ENCODE assay signal across 8 cellular contexts in the genomic region with DNA sequence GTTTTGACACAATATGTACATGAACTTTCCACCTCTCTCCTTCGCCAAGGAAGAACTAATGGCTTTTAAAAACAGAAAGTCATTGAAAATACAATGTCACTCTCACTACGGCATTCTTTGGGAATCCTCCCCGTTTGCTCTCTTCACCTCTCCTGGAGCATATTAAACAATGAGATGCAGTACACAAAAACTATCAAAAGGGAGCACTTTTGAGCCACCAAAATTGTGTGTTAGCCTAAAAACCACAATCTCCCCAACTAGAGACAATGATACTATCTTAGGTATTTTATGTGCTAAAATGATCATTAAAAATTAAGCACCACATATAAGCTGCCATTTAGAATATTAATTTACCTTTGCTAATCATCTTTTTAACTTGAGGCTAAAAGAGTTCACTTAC.
A peak's percentile ranks its signal among the peaks of the same experiment; 100 is the strongest.
DNase-seq lines count a peak whose midpoint lies in the region; ATAC-seq and TF ChIP-seq lines count a peak whose summit lies in the region.
"Had no signal": no experiment of that assay in that cellular context is flagged by ENCODE, and none has a peak within 500 bp of the region (broad histone marks: within the 10 kb centered on the region; RNA-seq: fewer than 3 reads in every experiment).

No MANE protein-coding gene starts in this region.

- H3K4me3 ChIP-seq in IMR-90 (ENCODE audit: insufficient read depth, low read depth, low read length) (no peak overlapping the region), left lung (no peak overlapping the region)
- no peak overlapping the region for H3K4me3 ChIP-seq in CD8-positive, alpha-beta memory T cell (ENCODE audit: low read length)

- TF ChIP-seq RAD21 in IMR-90 (IDR thresholded peaks at IDR 0.05; ENCODE audit: low read length), result peak; percentile 76

- H3K4me3 Mint-ChIP-seq in immature natural killer cell, result no peak overlapping the region
- no peak overlapping the region for H3K4me3 Mint-ChIP-seq in CD8-positive, alpha-beta memory T cell
- H3K4me3 Mint-ChIP-seq: activated B cell treated with CpG ODN at 0.5 μM for 24 hours had no signal

- H2AK9ac ChIP-seq in IMR-90 (replicated peaks; ENCODE audit: low read depth, low read length, poor library complexity), result no peak overlapping the region

- CTCF ChIA-PET in IMR-90 (lab: Yijun Ruan, JAX), result interaction anchor here (0.6 to 2.2 kb wide), 2 partner anchors 228 to 693 kb away, joined by 3 to 10 read pairs; no protein-coding TSS in a partner anchor
- CTCF ChIA-PET in CD8-positive, alpha-beta memory T cell (lab: Charles Lee), result no interaction called here

- DNase-seq in IMR-90, result peak; percentile 43
- no peak for DNase-seq in left lung
- no peak for DNase-seq in immature natural killer cell
- DNase-seq in CD8-positive, alpha-beta memory T cell, result no peak
- DNase-seq: activated B cell treated with CpG ODN at 0.5 μM for 24 hours had no signal

- no peak overlapping the region for H3K27ac Mint-ChIP-seq in immature natural killer cell
- no peak overlapping the region for H3K27ac Mint-ChIP-seq in CD8-positive, alpha-beta memory T cell
- H3K27ac Mint-ChIP-seq: activated B cell treated with CpG ODN at 0.5 μM for 24 hours had no signal

- H3K4me1 Mint-ChIP-seq in immature natural killer cell, result no peaks in the 10 kb centered on the region
- no peaks in the 10 kb centered on the region for H3K4me1 Mint-ChIP-seq in CD8-positive, alpha-beta memory T cell
- H3K4me1 Mint-ChIP-seq: activated B cell treated with CpG ODN at 0.5 μM for 24 hours had no signal

- H3K9me3 Mint-ChIP-seq in immature natural killer cell, result peaks cover 2 to 43% (median 13%) of the 10 kb centered on the region in 6 donors
- H3K9me3 Mint-ChIP-seq in CD8-positive, alpha-beta memory T cell, result peaks cover 0 to 26% (median 12%) of the 10 kb centered on the region in 5 donors
- H3K9me3 Mint-ChIP-seq: activated B cell treated with CpG ODN at 0.5 μM for 24 hours had no signal

- dilution Hi-C loops in IMR-90 (cut with HindIII; ENCODE audit: low sequenced_read_pairs, unreplicated experiment), result no loop called here

- H3K36me3 ChIP-seq in IMR-90 (ENCODE audit: control insufficient read depth, insufficient read depth, low read length) (no peaks in the 10 kb centered on the region), left lung (no peaks in the 10 kb centered on the region)
- no peaks in the 10 kb centered on the region for H3K36me3 ChIP-seq in CD8-positive, alpha-beta memory T cell (ENCODE audit: insufficient read depth, low read length)

- H3K9ac ChIP-seq in IMR-90 (ENCODE audit: low read depth, low read length), result no peak overlapping the region

- no peak overlapping the region for H2BK15ac ChIP-seq in IMR-90 (ENCODE audit: low read depth, low read length)

- H3K27me3 ChIP-seq in IMR-90 (ENCODE audit: control insufficient read depth, insufficient read depth, low read length) (no peaks in the 10 kb centered on the region), left lung (no peaks in the 10 kb centered on the region)
- no peaks in the 10 kb centered on the region for H3K27me3 ChIP-seq in CD8-positive, alpha-beta memory T cell (ENCODE audit: insufficient read depth, low read length, poor library complexity, severe bottlenecking)

- H4K20me1 ChIP-seq in IMR-90 (ENCODE audit: insufficient read depth, low read length), result no peaks in the 10 kb centered on the region

- BruUV-seq in IMR-90 (replicated peaks; lab: Mats Ljungman, UMichigan), result no TSS peak

- no peak overlapping the region for H2BK20ac ChIP-seq in IMR-90 (ENCODE audit: low read depth, low read length)

- no peak overlapping the region for H2BK120ac ChIP-seq in IMR-90 (ENCODE audit: low read depth, low read length)

- no peak overlapping the region for H3K23ac ChIP-seq in IMR-90 (ENCODE audit: low read depth, low read length)

- no CpG with 5 or more reads among the region's 3 CpGs for WGBS in IMR-90 (ENCODE audit: extremely low coverage in 2 of 2, insufficient read length in 1 of 2), 2 experiments

- H3K9me1 ChIP-seq in IMR-90 (ENCODE audit: insufficient read depth, low read length), result no peaks in the 10 kb centered on the region

- no peak overlapping the region for H3K56ac ChIP-seq in IMR-90 (ENCODE audit: extremely low read depth, insufficient read depth, low read length)

- peak overlapping the region; percentile 55; the same call in 1 of the 2 replicates for H3K4me2 ChIP-seq in IMR-90 (ENCODE audit: low read depth, low read length)

- intact Hi-C loops in IMR-90 (cut with micrococcal nuclease), result loop anchor here (2.0 to 5.0 kb wide), 8 partner anchors 126 to 1670 kb away; no protein-coding TSS in a partner anchor
- intact Hi-C loops in left lung (cut with DNase I), result no loop called here

- no peaks in the 10 kb centered on the region for H3K9me3 ChIP-seq in IMR-90 (ENCODE audit: control insufficient read depth, insufficient read depth, low read length)
- no peaks in the 10 kb centered on the region for H3K9me3 ChIP-seq in left lung
- H3K9me3 ChIP-seq in CD8-positive, alpha-beta memory T cell (ENCODE audit: low read length), result no peaks in the 10 kb centered on the region

- H4K5ac ChIP-seq in IMR-90 (ENCODE audit: low read depth, low read length), result no peak overlapping the region

- no peak overlapping the region for H3K14ac ChIP-seq in IMR-90 (replicated peaks; ENCODE audit: low read depth, low read length)

- ATAC-seq in GM18499 (IDR thresholded peaks at IDR 0.05; ENCODE audit: insufficient read depth, unreplicated experiment) (peak; percentile 56), IMR-90 (ENCODE audit: low read depth) (peak; percentile 85), SK-N-SH treated with all-trans-retinoic acid at 6 μM for 48 hours (peak; percentile 91), left lung (peak; percentile 44), HG03439 (IDR thresholded peaks at IDR 0.05; ENCODE audit: unreplicated experiment) (no peak)

- peaks cover 0 to 3% (median 0%) of the 10 kb centered on the region in 3 donors for H3K27me3 Mint-ChIP-seq in immature natural killer cell (ENCODE audit: low read depth in 3 of 3)
- H3K27me3 Mint-ChIP-seq in CD8-positive, alpha-beta memory T cell, result no peaks in the 10 kb centered on the region
- H3K27me3 Mint-ChIP-seq: activated B cell treated with CpG ODN at 0.5 μM for 24 hours had no signal

- POLR2A ChIA-PET in IMR-90 (lab: Charles Lee; ENCODE audit: unreplicated experiment), result no interaction called here
- POLR2A ChIA-PET in CD8-positive, alpha-beta memory T cell (lab: Charles Lee), result no interaction called here

- H3K4me1 ChIP-seq in IMR-90 (ENCODE audit: control insufficient read depth, insufficient read depth, low read length) (peaks cover 2% of the 10 kb centered on the region), left lung (no peaks in the 10 kb centered on the region)
- H3K4me1 ChIP-seq in CD8-positive, alpha-beta memory T cell (ENCODE audit: insufficient read depth, low read length), result no peaks in the 10 kb centered on the region

- H4K91ac ChIP-seq in IMR-90 (ENCODE audit: insufficient read depth, low read depth, low read length), result no peak overlapping the region

- H3K18ac ChIP-seq in IMR-90 (ENCODE audit: low read depth, low read length), result 0 out of 2 replicates have a peak overlapping the region, but pooled peaks have one; percentile 22

- in situ Hi-C loops in IMR-90 (cut with MboI; ENCODE audit: low sequenced_read_pairs), result loop anchor here (25.0 kb wide), 4 partner anchors 570 to 1670 kb away; no protein-coding TSS in a partner anchor

- H2AK5ac ChIP-seq in IMR-90 (ENCODE audit: low read depth, low read length), result no peak overlapping the region

- no peak overlapping the region for H2AFZ ChIP-seq in IMR-90 (replicated peaks; ENCODE audit: low read length, poor library complexity)

- no peaks in the 10 kb centered on the region for H3K36me3 Mint-ChIP-seq in immature natural killer cell
- H3K36me3 Mint-ChIP-seq in CD8-positive, alpha-beta memory T cell, result peaks cover 0 to 1% (median 0%) of the 10 kb centered on the region in 3 donors

- H3K79me1 ChIP-seq in IMR-90 (ENCODE audit: low read depth in 1 of 2, low read length in 2 of 2), result no peaks in the 10 kb centered on the region

- TF ChIP-seq POLR2A in IMR-90 (IDR thresholded peaks at IDR 0.05; ENCODE audit: low read depth, low read length), result no peak

- TF ChIP-seq CTCF in IMR-90 (conservative IDR thresholded peaks at IDR 0.05; ENCODE audit: low read depth, low read length), result peak; percentile 71
- peak in 1 of 2 donors; percentile 9 for TF ChIP-seq CTCF in left lung (IDR thresholded peaks at IDR 0.05)

- H3K27ac ChIP-seq in IMR-90 (ENCODE audit: insufficient read depth, low read length) (no peak overlapping the region), left lung (no peak overlapping the region)
- H3K27ac ChIP-seq in CD8-positive, alpha-beta memory T cell (ENCODE audit: low read depth, low read length), result no peak overlapping the region

- H4K8ac ChIP-seq in IMR-90 (ENCODE audit: low read depth in 2 of 2, low read length in 2 of 2), result no peak overlapping the region

- no peak overlapping the region for H2BK5ac ChIP-seq in IMR-90 (ENCODE audit: low read depth, low read length, poor library complexity, severe bottlenecking)

- no peak overlapping the region for H3K4ac ChIP-seq in IMR-90 (ENCODE audit: low read depth, low read length)

TF ChIP-seq in IMR-90, 13 proteins besides CTCF, POLR2A, EP300 and RAD21:
- TF ChIP-seq MXI1 (IDR thresholded peaks at IDR 0.05; ENCODE audit: borderline replicate concordance, low read depth, low read length) (no peak), SMC3 (IDR thresholded peaks at IDR 0.05; ENCODE audit: low read depth, low read length) (peak; percentile 60)
TF ChIP-seq in IMR-90: peak in this region for 1.

TF ChIP-seq in SK-N-SH treated with all-trans-retinoic acid at 6 μM for 48 hours, 23 proteins besides CTCF, POLR2A, EP300 and RAD21:
- TF ChIP-seq RARB (CRISPR knock-in tag; IDR thresholded peaks at IDR 0.05), result no peak
- no peak for TF ChIP-seq TCF4 (CRISPR knock-in tag; IDR thresholded peaks at IDR 0.05; ENCODE audit: borderline replicate concordance)
- TF ChIP-seq ZNF70 (CRISPR knock-in tag; IDR thresholded peaks at IDR 0.05), result peak; percentile 33; the same call in 1 of the 2 replicates
- no peak for TF ChIP-seq ZC3H10 (CRISPR knock-in tag; IDR thresholded peaks at IDR 0.05)
TF ChIP-seq in SK-N-SH treated with all-trans-retinoic acid at 6 μM for 48 hours: peak in this region for 1.
